1 cellular context compared by ENCODE assay signal in the genomic region with DNA sequence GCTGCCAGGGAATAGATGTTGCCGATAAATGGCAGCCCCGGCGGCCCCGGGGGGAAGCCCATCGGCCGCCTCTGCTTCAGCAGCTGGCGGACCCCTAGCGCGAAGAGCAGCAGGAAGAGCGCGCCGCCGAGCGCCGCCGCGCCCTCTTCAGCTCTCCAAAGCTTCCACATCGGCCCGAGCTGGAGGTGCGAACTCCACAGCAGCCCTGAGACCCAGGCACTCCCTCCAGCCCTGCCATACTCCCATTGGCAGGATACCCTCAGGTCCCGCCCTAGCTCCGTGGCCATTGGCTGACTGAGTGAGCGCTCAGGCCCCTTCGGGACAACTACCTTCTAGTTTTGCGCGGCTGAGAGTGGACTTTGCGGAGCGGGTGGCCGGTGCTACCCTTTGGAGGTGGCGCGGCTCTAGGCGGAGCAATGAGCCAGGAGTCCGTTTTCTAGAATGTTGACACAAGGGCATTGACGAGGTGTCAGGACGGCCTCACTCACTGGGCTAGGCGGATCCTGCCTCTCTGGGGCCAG.
TF ChIP-seq lines count a peak whose summit lies in the region.

Gene CYP2R1 (minus strand): TSS at position 196 of the 521 bp plus-strand sequence. CDS start 26 bp downstream, at position 170.

TF ChIP-seq in K562, 482 proteins besides CTCF, POLR2A, EP300 and RAD21 (continued from another document and continues in another):
- TF ChIP-seq CC2D1A (IDR thresholded peaks at IDR 0.05), result peak; percentile 25; the same call in 1 of the 2 replicates
- no peak for TF ChIP-seq USF2 (CRISPR knock-in tag; IDR thresholded peaks at IDR 0.05)
- peak; percentile 40; the same call in 1 of the 2 replicates for TF ChIP-seq BCOR (IDR thresholded peaks at IDR 0.05)
- TF ChIP-seq SOX6 (IDR thresholded peaks at IDR 0.05), result peak; percentile 58; the same call in 1 of the 2 replicates
- TF ChIP-seq NUFIP1 (IDR thresholded peaks at IDR 0.05; ENCODE audit: partially characterized antibody), result peak; percentile 40
- peak; percentile 76 for TF ChIP-seq CHD2 (IDR thresholded peaks at IDR 0.05; ENCODE audit: low read depth, low read length)
- peak; percentile 56; the same call in 1 of the 2 replicates for TF ChIP-seq MTA3 (IDR thresholded peaks at IDR 0.05; ENCODE audit: borderline replicate concordance)
- 0 out of 2 replicates have a peak, but pooled peaks have one; percentile 51 for TF ChIP-seq NFIC (IDR thresholded peaks at IDR 0.05)
- 0 out of 2 replicates have a peak, but pooled peaks have one; percentile 40 for TF ChIP-seq TARDBP (IDR thresholded peaks at IDR 0.05)
- TF ChIP-seq SLC30A9 (CRISPR knock-in tag; IDR thresholded peaks at IDR 0.05), result no peak
- TF ChIP-seq MTA1 (IDR thresholded peaks at IDR 0.05; ENCODE audit: borderline replicate concordance), result 0 out of 2 replicates have a peak, but pooled peaks have one; percentile 32
- TF ChIP-seq JUND (IDR thresholded peaks at IDR 0.05; ENCODE audit: borderline replicate concordance, low read depth, low read length), result peak; percentile 41; the same call in 1 of the 2 replicates
- peak; percentile 27; the same call in 1 of the 3 replicates for TF ChIP-seq JUND (tag; IDR thresholded peaks at IDR 0.05; ENCODE audit: borderline replicate concordance, low read depth, low read length)
- TF ChIP-seq RNF2 (IDR thresholded peaks at IDR 0.05), result 0 out of 2 replicates have a peak, but pooled peaks have one; percentile 67
- 0 out of 3 replicates have a peak, but pooled peaks of 1 of the 2 experiments have one; percentile 58 for TF ChIP-seq CBX3 (IDR thresholded peaks at IDR 0.05; ENCODE audit: borderline replicate concordance in 1 of 2, low read length in 2 of 2)
- TF ChIP-seq SP2 (IDR thresholded peaks at IDR 0.05; ENCODE audit: extremely low read depth, low read depth, low read length, poor library complexity, severe bottlenecking), result peak; percentile 81
- no peak for TF ChIP-seq ZNF12 (CRISPR knock-in tag; IDR thresholded peaks at IDR 0.05)
- TF ChIP-seq, protein P1, sequence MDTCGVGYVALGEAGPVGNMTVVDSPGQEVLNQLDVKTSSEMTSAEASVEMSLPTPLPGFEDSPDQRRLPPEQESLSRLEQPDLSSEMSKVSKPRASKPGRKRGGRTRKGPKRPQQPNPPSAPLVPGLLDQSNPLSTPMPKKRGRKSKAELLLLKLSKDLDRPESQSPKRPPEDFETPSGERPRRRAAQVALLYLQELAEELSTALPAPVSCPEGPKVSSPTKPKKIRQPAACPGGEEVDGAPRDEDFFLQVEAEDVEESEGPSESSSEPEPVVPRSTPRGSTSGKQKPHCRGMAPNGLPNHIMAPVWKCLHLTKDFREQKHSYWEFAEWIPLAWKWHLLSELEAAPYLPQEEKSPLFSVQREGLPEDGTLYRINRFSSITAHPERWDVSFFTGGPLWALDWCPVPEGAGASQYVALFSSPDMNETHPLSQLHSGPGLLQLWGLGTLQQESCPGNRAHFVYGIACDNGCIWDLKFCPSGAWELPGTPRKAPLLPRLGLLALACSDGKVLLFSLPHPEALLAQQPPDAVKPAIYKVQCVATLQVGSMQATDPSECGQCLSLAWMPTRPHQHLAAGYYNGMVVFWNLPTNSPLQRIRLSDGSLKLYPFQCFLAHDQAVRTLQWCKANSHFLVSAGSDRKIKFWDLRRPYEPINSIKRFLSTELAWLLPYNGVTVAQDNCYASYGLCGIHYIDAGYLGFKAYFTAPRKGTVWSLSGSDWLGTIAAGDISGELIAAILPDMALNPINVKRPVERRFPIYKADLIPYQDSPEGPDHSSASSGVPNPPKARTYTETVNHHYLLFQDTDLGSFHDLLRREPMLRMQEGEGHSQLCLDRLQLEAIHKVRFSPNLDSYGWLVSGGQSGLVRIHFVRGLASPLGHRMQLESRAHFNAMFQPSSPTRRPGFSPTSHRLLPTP (IDR thresholded peaks at IDR 0.05; ENCODE audit: borderline replicate concordance, extremely low read depth, insufficient read length), result no peak
- TF ChIP-seq TFE3 (CRISPR knock-in tag; IDR thresholded peaks at IDR 0.05), result no peak
- TF ChIP-seq MCM3 (IDR thresholded peaks at IDR 0.05), result no peak
- peak; percentile 71 for TF ChIP-seq MYNN (IDR thresholded peaks at IDR 0.05)
- no peak for TF ChIP-seq MYNN (CRISPR knock-in tag; IDR thresholded peaks at IDR 0.05)
- no peak for TF ChIP-seq ZSCAN29 (IDR thresholded peaks at IDR 0.05)
- TF ChIP-seq ZFPM2 (CRISPR knock-in tag; IDR thresholded peaks at IDR 0.05), result no peak
- peak; percentile 93 for TF ChIP-seq RBM25 (IDR thresholded peaks at IDR 0.05; ENCODE audit: low read depth, low read length, severe bottlenecking)
- no peak for TF ChIP-seq NFE2 (IDR thresholded peaks at IDR 0.05; ENCODE audit: low read depth)
- TF ChIP-seq ZFX (CRISPR knock-in tag; IDR thresholded peaks at IDR 0.05), result peak; percentile 5; the same call in 1 of the 2 replicates
- no peak for TF ChIP-seq FOXM1 (IDR thresholded peaks at IDR 0.05; ENCODE audit: low read depth)
- 0 out of 2 replicates have a peak, but pooled peaks have one; percentile 37 for TF ChIP-seq FOXM1 (CRISPR knock-in tag; IDR thresholded peaks at IDR 0.05; ENCODE audit: low read depth)
- no peak for TF ChIP-seq CBFB (CRISPR knock-in tag; IDR thresholded peaks at IDR 0.05)
- no peak for TF ChIP-seq ZNF518B (CRISPR knock-in tag; IDR thresholded peaks at IDR 0.05)
- TF ChIP-seq NCOA6 (IDR thresholded peaks at IDR 0.05), result peak; percentile 12; the same call in 1 of the 2 replicates
- TF ChIP-seq TAF1 (IDR thresholded peaks at IDR 0.05; ENCODE audit: control insufficient read depth, extremely low read depth, insufficient read depth, low read length, severe bottlenecking), result peak; percentile 45
- peak; percentile 8 for TF ChIP-seq KDM5B (IDR thresholded peaks at IDR 0.05; ENCODE audit: insufficient replicate concordance, low read depth, low read length)
- no peak for TF ChIP-seq SRSF1 (IDR thresholded peaks at IDR 0.05; ENCODE audit: low read depth, low read length)
- TF ChIP-seq, protein P2, sequence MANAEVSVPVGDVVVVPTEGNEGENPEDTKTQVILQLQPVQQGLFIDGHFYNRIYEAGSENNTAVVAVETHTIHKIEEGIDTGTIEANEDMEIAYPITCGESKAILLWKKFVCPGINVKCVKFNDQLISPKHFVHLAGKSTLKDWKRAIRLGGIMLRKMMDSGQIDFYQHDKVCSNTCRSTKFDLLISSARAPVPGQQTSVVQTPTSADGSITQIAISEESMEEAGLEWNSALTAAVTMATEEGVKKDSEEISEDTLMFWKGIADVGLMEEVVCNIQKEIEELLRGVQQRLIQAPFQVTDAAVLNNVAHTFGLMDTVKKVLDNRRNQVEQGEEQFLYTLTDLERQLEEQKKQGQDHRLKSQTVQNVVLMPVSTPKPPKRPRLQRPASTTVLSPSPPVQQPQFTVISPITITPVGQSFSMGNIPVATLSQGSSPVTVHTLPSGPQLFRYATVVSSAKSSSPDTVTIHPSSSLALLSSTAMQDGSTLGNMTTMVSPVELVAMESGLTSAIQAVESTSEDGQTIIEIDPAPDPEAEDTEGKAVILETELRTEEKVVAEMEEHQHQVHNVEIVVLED (CRISPR knock-in tag; IDR thresholded peaks at IDR 0.05), result no peak
- TF ChIP-seq HDGF (IDR thresholded peaks at IDR 0.05), result no peak
- no peak for TF ChIP-seq ARNT (IDR thresholded peaks at IDR 0.05)
- peak in 1 of 2 experiments; percentile 54; a peak in 3 of 4 replicates for TF ChIP-seq MAZ (CRISPR knock-in tag; conservative IDR thresholded peaks at IDR 0.05 in 1 of 2, IDR thresholded peaks at IDR 0.05 in 1 of 2)
- peak; percentile 67 for TF ChIP-seq TBP (optimal IDR thresholded peaks at IDR 0.05; ENCODE audit: low read depth, low read length)
- TF ChIP-seq, protein P3, sequence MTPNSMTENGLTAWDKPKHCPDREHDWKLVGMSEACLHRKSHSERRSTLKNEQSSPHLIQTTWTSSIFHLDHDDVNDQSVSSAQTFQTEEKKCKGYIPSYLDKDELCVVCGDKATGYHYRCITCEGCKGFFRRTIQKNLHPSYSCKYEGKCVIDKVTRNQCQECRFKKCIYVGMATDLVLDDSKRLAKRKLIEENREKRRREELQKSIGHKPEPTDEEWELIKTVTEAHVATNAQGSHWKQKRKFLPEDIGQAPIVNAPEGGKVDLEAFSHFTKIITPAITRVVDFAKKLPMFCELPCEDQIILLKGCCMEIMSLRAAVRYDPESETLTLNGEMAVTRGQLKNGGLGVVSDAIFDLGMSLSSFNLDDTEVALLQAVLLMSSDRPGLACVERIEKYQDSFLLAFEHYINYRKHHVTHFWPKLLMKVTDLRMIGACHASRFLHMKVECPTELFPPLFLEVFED (CRISPR knock-in tag; conservative IDR thresholded peaks at IDR 0.05), result no peak
- TF ChIP-seq HNRNPLL (IDR thresholded peaks at IDR 0.05; ENCODE audit: low read depth, low read length, poor library complexity, severe bottlenecking), result peak; percentile 82
- TF ChIP-seq L3MBTL2 (IDR thresholded peaks at IDR 0.05), result peak; percentile 93
- TF ChIP-seq CREM (IDR thresholded peaks at IDR 0.05; ENCODE audit: low read depth), result peak; percentile 64; the same call in 1 of the 2 replicates
- TF ChIP-seq TEAD1 (CRISPR knock-in tag; IDR thresholded peaks at IDR 0.05), result 0 out of 4 replicates have a peak, but pooled peaks of 1 of the 2 experiments have one; percentile 26
- TF ChIP-seq ATF7 (IDR thresholded peaks at IDR 0.05), result peak; percentile 59
- peak; percentile 76 for TF ChIP-seq HDAC3 (IDR thresholded peaks at IDR 0.05; ENCODE audit: borderline replicate concordance, partially characterized antibody)
- no peak for TF ChIP-seq YBX1 (IDR thresholded peaks at IDR 0.05)
